Comparison of ENCODE assay signal across 9 cellular contexts in genomic region chr17:3914319-3914685, GRCh38. TPM values are rescaled to one million over a fixed set of nuclear protein-coding genes. Genes with fewer than 3 reads are reported as not detected.
DNase-seq lines count a peak whose midpoint lies in the region; ATAC-seq and TF ChIP-seq lines count a peak whose summit lies in the region.
"Had no signal": no experiment of that assay in that cellular context is flagged by ENCODE, and none has a peak within 500 bp of the region (broad histone marks: within the 10 kb centered on the region; RNA-seq: fewer than 3 reads in every experiment).

No MANE protein-coding gene starts in this region.

- H3K9ac ChIP-seq in OCI-LY3 (ENCODE audit: low read length) (peak overlapping the region; percentile 82), mammary epithelial cell (ENCODE audit: insufficient read depth, low read length) (no peak overlapping the region)

- H3K36me3 ChIP-seq in OCI-LY3 (replicated peaks; ENCODE audit: low read depth, low read length) (no peaks in the 10 kb centered on the region), aorta (ENCODE audit: control insufficient read depth in 1 of 2, insufficient read depth in 2 of 2, low read length in 1 of 2) (no peaks in the 10 kb centered on the region), mammary epithelial cell (ENCODE audit: insufficient read depth, low read length) (no peaks in the 10 kb centered on the region)

- in situ Hi-C loops in mammary epithelial cell (cut with MboI; ENCODE audit: low sequenced_read_pairs in 2 of 2), result no loop called here

- peaks cover 29 to 69% (median 67%) of the 10 kb centered on the region in 4 donors for H3K4me1 Mint-ChIP-seq in naive thymus-derived CD8-positive, alpha-beta T cell

- no peaks in the 10 kb centered on the region for H3K27me3 ChIP-seq in OCI-LY3 (ENCODE audit: low read depth, low read length)
- no peaks in the 10 kb centered on the region for H3K27me3 ChIP-seq in aorta (ENCODE audit: control insufficient read depth in 1 of 2, insufficient read depth in 2 of 2, low read length in 1 of 2)
- H3K27me3 ChIP-seq in mammary epithelial cell (ENCODE audit: insufficient read depth, low read length), result no peaks in the 10 kb centered on the region

- peak overlapping the region; percentile 84 for H3K27ac ChIP-seq in OCI-LY3 (ENCODE audit: low read length)
- H3K27ac ChIP-seq in aorta (ENCODE audit: low read depth in 1 of 2, low read length in 2 of 2), result no peak overlapping the region
- H3K27ac ChIP-seq in mammary epithelial cell (ENCODE audit: insufficient read depth, low read depth, low read length), result no peak overlapping the region
- H3K27ac ChIP-seq: foreskin keratinocyte had no signal

- H3K4me3 Mint-ChIP-seq in naive thymus-derived CD8-positive, alpha-beta T cell, result peak overlapping the region in 3 of 10 donors; percentile 23 to 85 (median 39)

- no peaks in the 10 kb centered on the region for H3K27me3 Mint-ChIP-seq in naive thymus-derived CD8-positive, alpha-beta T cell

- H3K27ac Mint-ChIP-seq in naive thymus-derived CD8-positive, alpha-beta T cell, result peak overlapping the region in 8 of 10 donors; percentile 53 to 91 (median 80)

- TF ChIP-seq CTCF in OCI-LY3 (IDR thresholded peaks at IDR 0.05; ENCODE audit: low read depth, low read length) (no peak), mammary epithelial cell (conservative IDR thresholded peaks at IDR 0.05 in 1 of 2, IDR thresholded peaks at IDR 0.05 in 1 of 2; ENCODE audit: extremely low read depth in 1 of 2, insufficient read depth in 1 of 2, low read depth in 1 of 2, low read length in 2 of 2) (no peak)

- H4K20me1 ChIP-seq in OCI-LY3 (ENCODE audit: insufficient read depth, low read length) (no peaks in the 10 kb centered on the region), mammary epithelial cell (ENCODE audit: insufficient read depth, low read length) (no peaks in the 10 kb centered on the region)

- 83 to 87% methylated on average over 10 of the region's 10 CpGs for WGBS in aorta, 2 donors
- 73% methylated on average over 8 of the region's 10 CpGs for WGBS in mammary epithelial cell (ENCODE audit: low coverage, missing lambda C conversion rate)

- H3K4me2 ChIP-seq in OCI-LY3 (ENCODE audit: low read length), result peak overlapping the region; percentile 99
- no peak overlapping the region for H3K4me2 ChIP-seq in mammary epithelial cell (ENCODE audit: insufficient read depth, low read depth, low read length)

- CTCF ChIA-PET in mammary epithelial cell (lab: Charles Lee; ENCODE audit: low non-redundant PET), result interaction anchor here (0.6 to 0.8 kb wide), 7 partner anchors 10 to 1080 kb away, joined by 3 to 7 read pairs (median 5); no protein-coding TSS in a partner anchor

- peak overlapping the region; percentile 75 for H3K4me3 ChIP-seq in OCI-LY3 (ENCODE audit: low read length)
- no peak overlapping the region for H3K4me3 ChIP-seq in aorta (ENCODE audit: low read length in 2 of 2)
- no peak overlapping the region for H3K4me3 ChIP-seq in mammary epithelial cell (replicated peaks in 1 of 3; ENCODE audit: insufficient read depth in 1 of 3, low read depth in 2 of 3, low read length in 3 of 3)

- H2AFZ ChIP-seq in OCI-LY3 (ENCODE audit: low read depth, low read length), result no peak overlapping the region
- no peak overlapping the region for H2AFZ ChIP-seq in mammary epithelial cell (ENCODE audit: low read depth, low read length)

- dilution Hi-C loops in mammary epithelial cell (cut with HindIII; ENCODE audit: low sequenced_read_pairs), result no loop called here

- H3K9me3 Mint-ChIP-seq in naive thymus-derived CD8-positive, alpha-beta T cell, result no peaks in the 10 kb centered on the region

- H3K9me3 ChIP-seq in OCI-LY3 (ENCODE audit: insufficient read depth, low read length) (no peaks in the 10 kb centered on the region), aorta (ENCODE audit: control insufficient read depth, low read length) (no peaks in the 10 kb centered on the region), mammary epithelial cell (replicated peaks; ENCODE audit: insufficient read depth, low read length) (no peaks in the 10 kb centered on the region)

- peak in 1 of 10 donors; percentile 34 for DNase-seq in naive thymus-derived CD8-positive, alpha-beta T cell
- no peak for DNase-seq in aorta
- DNase-seq in NK-92 (lab: John Stamatoyannopoulos, UW; ENCODE audit: unreplicated experiment), result no peak
- no peak for DNase-seq in mammary epithelial cell
- DNase-seq in HT-29 (ENCODE audit: low spot score), result no peak
- DNase-seq: foreskin keratinocyte had no signal

- peak; percentile 59 for ATAC-seq in GM18511 (IDR thresholded peaks at IDR 0.05; ENCODE audit: unreplicated experiment)
- peak; percentile 36 for ATAC-seq in HG02610 (IDR thresholded peaks at IDR 0.05; ENCODE audit: unreplicated experiment)
- no peak for ATAC-seq in naive thymus-derived CD8-positive, alpha-beta T cell
- no peak for ATAC-seq in aorta (ENCODE audit: low FRiP score)

- intact Hi-C loops in aorta (cut with DNase I), result loop anchor here (2.0 to 5.0 kb wide), 3 partner anchors 88 to 160 kb away; no protein-coding TSS in a partner anchor
- intact Hi-C loops in mammary epithelial cell (cut with micrococcal nuclease), result loop anchor here (2.0 kb wide), 3 partner anchors 52 to 176 kb away; no protein-coding TSS in a partner anchor

- POLR2A ChIA-PET in naive thymus-derived CD8-positive, alpha-beta T cell (lab: Charles Lee), result interaction anchor here (0.7 to 2.2 kb wide), 6 partner anchors 21 to 143 kb away, joined by 3 to 20 read pairs (median 3); partner anchors contain the start of gene ATP2A3

- H3K4me1 ChIP-seq in OCI-LY3 (ENCODE audit: low read length), result peaks cover 50% of the 10 kb centered on the region
- H3K4me1 ChIP-seq in aorta (ENCODE audit: control insufficient read depth in 1 of 2, insufficient read depth in 2 of 2, low read length in 2 of 2), result no peaks in the 10 kb centered on the region
- no peaks in the 10 kb centered on the region for H3K4me1 ChIP-seq in mammary epithelial cell (ENCODE audit: insufficient read depth, low read length)

- BruUV-seq in mammary epithelial cell (replicated peaks; lab: Mats Ljungman, UMichigan), result no TSS peak

- H3K36me3 Mint-ChIP-seq in naive thymus-derived CD8-positive, alpha-beta T cell, result no peaks in the 10 kb centered on the region

- H3K79me2 ChIP-seq in OCI-LY3 (ENCODE audit: low read length) (no peaks in the 10 kb centered on the region), mammary epithelial cell (ENCODE audit: insufficient read depth, low read length) (no peaks in the 10 kb centered on the region)

RNA-seq across cellular contexts. Expression of gene P2RX1, which starts 2.0 kb away (rescaled TPM):
- total RNA-seq in naive thymus-derived CD8-positive, alpha-beta T cell, result 1 to 10 TPM; 1.1 to 1.6 TPM
- not detected for polyA plus RNA-seq in naive thymus-derived CD8-positive, alpha-beta T cell
- total RNA-seq in aorta, result 1 to 10 TPM; 3.5 to 4.7 TPM
- 1 to 10 TPM in 1 of 2 donors, under 1 TPM in 1; 0.50 to 1.6 TPM for polyA plus RNA-seq in aorta
- total RNA-seq in mammary epithelial cell, result not detected
- not detected for polyA plus RNA-seq in mammary epithelial cell
- polyA minus RNA-seq in mammary epithelial cell, result not detected
- 0.03 TPM in 1 of 2 replicates, not detected in the other for total RNA-seq in HT-29 (2014; rRNA removed; shearing (Covaris generic))
- total RNA-seq: foreskin keratinocyte had no signal
- polyA plus RNA-seq: foreskin keratinocyte had no signal

RNA-seq across cellular contexts. Expression of gene CAMKK1, which starts 21.4 kb away (rescaled TPM):
- total RNA-seq in naive thymus-derived CD8-positive, alpha-beta T cell, result 1 to 10 TPM; 5.0 to 5.3 TPM
- 1 to 10 TPM in 1 of 3 donors, under 1 TPM in 2; 0.33 to 1.5 (median 0.77) TPM for polyA plus RNA-seq in naive thymus-derived CD8-positive, alpha-beta T cell
- total RNA-seq in aorta (10 to 100 TPM in 1 of 2 donors, 1 to 10 TPM in 1; 5.1 to 11.2 TPM), mammary epithelial cell (1 to 10 TPM; 1.8 to 2.0 TPM)
- polyA plus RNA-seq in aorta (1 to 10 TPM; 1.6 to 4.2 TPM), mammary epithelial cell (2.6 TPM)
- polyA minus RNA-seq in mammary epithelial cell, result 5.6 TPM
- 6.2 TPM in 2 replicates for total RNA-seq in HT-29 (2014; rRNA removed; shearing (Covaris generic))

RNA-seq across cellular contexts. Expression of gene ATP2A3, which starts 49.9 kb away (rescaled TPM):
- 100 to 1,000 TPM; 140 to 144 TPM for total RNA-seq in naive thymus-derived CD8-positive, alpha-beta T cell
- 10 to 100 TPM; 37.4 to 71.3 (median 47.7) TPM for polyA plus RNA-seq in naive thymus-derived CD8-positive, alpha-beta T cell
- total RNA-seq in aorta (10 to 100 TPM; 28.7 to 32.1 TPM), mammary epithelial cell (under 1 TPM in 1 of 2 donors, not detected in 1; 0.19 TPM)
- polyA plus RNA-seq in aorta (10 to 100 TPM in 1 of 2 donors, 1 to 10 TPM in 1; 7.5 to 88.7 TPM), mammary epithelial cell (not detected)
- not detected for polyA minus RNA-seq in mammary epithelial cell
- 10.9 and 13.7 TPM in 2 replicates for total RNA-seq in HT-29 (2014; rRNA removed; shearing (Covaris generic))

Comparison
In these comparisons a context has a peak if more than half of its experiments do, and no peak if none do; other contexts are left out.
1. ATAC-seq: peak in GM18511 (single experiment) and HG02610 (single experiment); none in naive thymus-derived CD8-positive, alpha-beta T cell (0 of 2) and aorta (single experiment).
2. RNA of gene ATP2A3, which starts 49.9 kb away (total RNA-seq): 140 to 144 TPM in naive thymus-derived CD8-positive, alpha-beta T cell, 28.7 to 32.1 TPM in aorta and 10.9 to 13.7 TPM in HT-29; 0.19 TPM in mammary epithelial cell; every median in the first group is over 10 times any median in the second.